ENCODE assay signal across 22 cellular contexts in the genomic region with DNA sequence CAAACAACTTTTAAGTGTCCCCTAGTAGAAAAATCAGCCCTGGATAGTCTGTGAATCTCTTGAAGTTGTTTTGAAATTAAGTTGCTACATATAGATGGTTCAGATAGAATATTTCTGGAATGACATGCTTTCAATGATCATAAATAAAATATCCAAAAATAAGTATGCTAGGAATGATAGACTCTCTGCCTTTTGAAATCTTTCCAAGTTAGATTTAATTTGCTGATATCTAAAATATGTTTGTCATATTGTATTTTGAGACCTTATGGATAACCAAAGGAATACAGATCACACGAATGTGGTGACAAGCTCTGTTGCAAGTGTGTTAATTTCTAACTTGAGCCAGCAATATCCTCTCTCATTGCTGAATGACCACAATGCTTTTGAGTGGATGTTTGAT.
A peak's percentile ranks its signal among the peaks of the same experiment; 100 is the strongest.
DNase-seq lines count a peak whose midpoint lies in the region; ATAC-seq and FAIRE-seq lines count a peak whose summit lies in the region.
"Had no signal": no experiment of that assay in that cellular context is flagged by ENCODE, and none has a peak within 500 bp of the region (broad histone marks: within the 10 kb centered on the region; RNA-seq: fewer than 3 reads in every experiment).

No MANE protein-coding gene starts in this region.

- no peaks in the 10 kb centered on the region for H3K36me3 ChIP-seq in skeletal muscle satellite cell (ENCODE audit: insufficient read depth, low read length)

- peak overlapping the region; percentile 29 for H3K4me2 ChIP-seq in skeletal muscle satellite cell (ENCODE audit: low read length)
- H3K4me2 ChIP-seq: A549 had no signal

- H3K4me3 ChIP-seq in skeletal muscle satellite cell (ENCODE audit: low read length) = no peak overlapping the region
- H3K4me3 ChIP-seq: A549 had no signal

- H3K4me1 ChIP-seq in skeletal muscle satellite cell (ENCODE audit: control insufficient read depth, insufficient read depth, low read length) = peaks cover 49% of the 10 kb centered on the region
- H3K4me1 ChIP-seq: A549 had no signal

- no peak overlapping the region for H3K9ac ChIP-seq in skeletal muscle satellite cell (ENCODE audit: low read depth, low read length)

- H3K27ac ChIP-seq in epithelial cell of prostate = peak overlapping the region; percentile 91
- H3K27ac ChIP-seq: A549 had no signal

- ATAC-seq in GM18498 (IDR thresholded peaks at IDR 0.05; ENCODE audit: unreplicated experiment) = no peak
- ATAC-seq: A549, HCT116 had no signal

- H3K9me3 ChIP-seq in skeletal muscle satellite cell (replicated peaks; ENCODE audit: low read length) = no peaks in the 10 kb centered on the region
- H3K9me3 ChIP-seq: A549 had no signal

- peak; percentile 59 for FAIRE-seq in RCC 7860 (lab: Jason Lieb, UNC)
- FAIRE-seq: A549, GM12892, GM18507, GM19239, H1 had no signal

- no peaks in the 10 kb centered on the region for H3K27me3 ChIP-seq in skeletal muscle satellite cell (ENCODE audit: control insufficient read depth, insufficient read depth, low read length)

- DNase-seq in EL (peak; percentile 39), RCC 7860 (ENCODE audit: low spot score) (no peak), epithelial cell of prostate (ENCODE audit: low read depth, low spot score) (no peak), NCI-H226 (no peak), DMS 273 treated with DMSO at 0.1 percent for 48 hours (lab: John Stamatoyannopoulos, UW) (no peak)
- DNase-seq: CD4-positive, CD25-positive, alpha-beta regulatory T cell; DMS79; MV-4-11; NCI-H1105 treated with DMSO at 0.1 percent for 48 hours; NCI-H2029 treated with DMSO at 0.1 percent for 48 hours; NCI-H2171; NCI-H524 treated with DMSO at 0.1 percent for 48 hours; NCI-H82; Right ventricle myocardium superior had no signal
